Comparison of ENCODE assay signal across 18 cellular contexts in the genomic region with DNA sequence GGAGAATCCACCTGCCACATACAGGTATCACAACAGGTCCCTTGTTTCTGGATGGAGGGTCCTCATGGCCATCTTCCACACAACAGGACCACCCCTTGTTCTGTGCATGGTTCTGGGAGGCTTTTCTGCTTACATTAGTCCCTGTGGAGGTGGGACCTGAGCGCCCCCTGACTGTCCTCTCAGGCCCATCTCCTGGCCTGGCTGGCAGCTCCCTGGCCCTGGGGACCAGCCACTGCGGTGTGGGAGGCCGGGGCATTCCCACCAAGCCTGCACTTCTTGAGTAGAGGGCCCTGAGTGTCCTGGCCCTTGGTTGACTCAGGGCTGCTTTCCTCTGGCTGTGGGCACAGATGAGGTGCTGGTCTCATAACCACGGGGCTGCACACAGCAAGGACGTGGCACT. TPM values are rescaled to one million over a fixed set of nuclear protein-coding genes. Genes with fewer than 3 reads are reported as not detected.
"Had no signal": no experiment of that assay in that cellular context is flagged by ENCODE, and none has a peak within 500 bp of the region (broad histone marks: within the 10 kb centered on the region; RNA-seq: fewer than 3 reads in every experiment).

No MANE protein-coding gene starts in this region.

- H3K27me3 Mint-ChIP-seq: stimulated activated naive CD8-positive, alpha-beta T cell treated with anti-CD3 and anti-CD28 coated beads, Interleukin-15, Interleukin-2, amounts not matched to agents 100 ng/mL and 50 ng/mL, for 24 hours; type B pancreatic cell had no signal

- H3K27ac ChIP-seq: colonic mucosa, lower lobe of right lung, suprapubic skin had no signal

- H3K4me3 Mint-ChIP-seq: stimulated activated naive CD8-positive, alpha-beta T cell treated with anti-CD3 and anti-CD28 coated beads, Interleukin-15, Interleukin-2, amounts not matched to agents 100 ng/mL and 50 ng/mL, for 24 hours had no signal

- H3K27ac Mint-ChIP-seq: activated T-helper 2 cell treated with anti-CD3 and anti-CD28 coated beads, Interferon-gamma antibody, Interleukin-2, Interleukin-4, amounts not matched to agents 10 μg/mL and 5 μg/mL and 100 μg/mL, durations not matched to agents 14 hours and 24 hours and 36 hours; stimulated activated naive CD8-positive, alpha-beta T cell treated with anti-CD3 and anti-CD28 coated beads, Interleukin-15, Interleukin-2, amounts not matched to agents 100 ng/mL and 50 ng/mL, for 24 hours had no signal

- H3K9me3 ChIP-seq: colonic mucosa, esophagus muscularis mucosa, lower lobe of right lung, suprapubic skin had no signal

- H3K9me3 Mint-ChIP-seq: activated T-helper 2 cell treated with anti-CD3 and anti-CD28 coated beads, Interferon-gamma antibody, Interleukin-2, Interleukin-4, amounts not matched to agents 10 μg/mL and 5 μg/mL and 100 μg/mL, durations not matched to agents 14 hours and 24 hours and 36 hours; stimulated activated naive CD8-positive, alpha-beta T cell treated with anti-CD3 and anti-CD28 coated beads, Interleukin-15, Interleukin-2, amounts not matched to agents 100 ng/mL and 50 ng/mL, for 24 hours; type B pancreatic cell had no signal

- H3K4me3 ChIP-seq: colonic mucosa, esophagus muscularis mucosa, lower lobe of right lung, skin epidermis, suprapubic skin had no signal

- ATAC-seq: lower lobe of right lung had no signal

- H3K36me3 ChIP-seq: colonic mucosa had no signal

- H3K27me3 ChIP-seq: colonic mucosa, esophagus muscularis mucosa, suprapubic skin had no signal

- DNase-seq: activated CD4-positive, alpha-beta T cell treated with anti-CD3 and anti-CD28 coated beads for 1 hour; activated CD4-positive, alpha-beta T cell treated with anti-CD3 and anti-CD28 coated beads, Interleukin-2, amount 50 U/mL, for 4 hours; activated naive CD4-positive, alpha-beta T cell treated with anti-CD3 and anti-CD28 coated beads, Interleukin-2, amount 50 U/mL, for 16 hours; caudate nucleus; colonic mucosa; hypothalamus; kidney glomerular epithelial cell; lower lobe of right lung; midbrain; posterior cingulate gyrus; stimulated activated CD4-positive, alpha-beta T cell treated with anti-CD3 and anti-CD28 coated beads, Interleukin-4, amount 100 ng/mL, for 24 hours had no signal

RNA-seq across cellular contexts. Expression of a gene that starts 56.3 kb away (rescaled TPM):
- total RNA-seq: activated T-helper 2 cell treated with anti-CD3 and anti-CD28 coated beads, Interferon-gamma antibody, Interleukin-2, Interleukin-4, amounts not matched to agents 10 μg/mL and 5 μg/mL and 100 μg/mL, durations not matched to agents 14 hours and 24 hours and 36 hours; glomerular endothelial cell; lower lobe of right lung; suprapubic skin had no signal
